1 cellular context compared by ENCODE assay signal in genomic region chr6:33454009-33454946, GRCh38.
TF ChIP-seq lines count a peak whose summit lies in the region.

Gene ZBTB9 (plus strand): TSS chr6:33454576. CDS start chr6:33455101, 525 bp downstream.

TF ChIP-seq in HepG2, 621 proteins besides CTCF, POLR2A, EP300 and RAD21 (continued from another document and continues in another):
- no peak for TF ChIP-seq ZBTB49 (CRISPR knock-in tag; IDR thresholded peaks at IDR 0.05; ENCODE audit: borderline replicate concordance)
- TF ChIP-seq PBX3 (CRISPR knock-in tag; IDR thresholded peaks at IDR 0.05; ENCODE audit: borderline replicate concordance) = no peak; the same call in 1 of the 2 replicates
- peak; percentile 35 for TF ChIP-seq ZNF143 (CRISPR knock-in tag; IDR thresholded peaks at IDR 0.05)
- no peak for TF ChIP-seq ZNF597 (CRISPR knock-in tag; IDR thresholded peaks at IDR 0.05)
- peak; percentile 4 for TF ChIP-seq AHDC1 (CRISPR knock-in tag; IDR thresholded peaks at IDR 0.05; ENCODE audit: borderline replicate concordance)
- TF ChIP-seq SMC3 (IDR thresholded peaks at IDR 0.05; ENCODE audit: low read length) = no peak
- peak; percentile 86 for TF ChIP-seq ZNF331 (CRISPR knock-in tag; IDR thresholded peaks at IDR 0.05)
- TF ChIP-seq SP2 (CRISPR knock-in tag; IDR thresholded peaks at IDR 0.05) = peak; percentile 96
- TF ChIP-seq HOXA3 (CRISPR knock-in tag; IDR thresholded peaks at IDR 0.05) = peak; percentile 90
- no peak for TF ChIP-seq ZNF552 (CRISPR knock-in tag; IDR thresholded peaks at IDR 0.05; ENCODE audit: borderline replicate concordance)
- peak; percentile 56 for TF ChIP-seq PTBP1 (IDR thresholded peaks at IDR 0.05; ENCODE audit: low read depth, low read length, poor library complexity, severe bottlenecking)
- TF ChIP-seq IRX3 (CRISPR knock-in tag; IDR thresholded peaks at IDR 0.05; ENCODE audit: borderline replicate concordance, low read depth) = peak; percentile 79
- no peak; the same call in 1 of the 2 replicates for TF ChIP-seq ZNF879 (CRISPR knock-in tag; IDR thresholded peaks at IDR 0.05)
- no peak for TF ChIP-seq RCOR2 (CRISPR knock-in tag; IDR thresholded peaks at IDR 0.05)
- peak; percentile 28; the same call in 1 of the 2 replicates for TF ChIP-seq ZNF691 (CRISPR knock-in tag; IDR thresholded peaks at IDR 0.05; ENCODE audit: borderline replicate concordance, low read depth)
- peak; percentile 96 for TF ChIP-seq DRAP1 (CRISPR knock-in tag; IDR thresholded peaks at IDR 0.05)
- TF ChIP-seq FOXM1 (CRISPR knock-in tag; IDR thresholded peaks at IDR 0.05) = no peak
- no peak; the same call in none of the 2 replicates for TF ChIP-seq ZFP90 (CRISPR knock-in tag; IDR thresholded peaks at IDR 0.05; ENCODE audit: borderline replicate concordance)
- no peak; the same call in 1 of the 2 replicates for TF ChIP-seq SIX1 (CRISPR knock-in tag; IDR thresholded peaks at IDR 0.05; ENCODE audit: borderline replicate concordance)
- no peak for TF ChIP-seq CENPX (CRISPR knock-in tag; IDR thresholded peaks at IDR 0.05)
- peak; percentile 93 for TF ChIP-seq MEF2D (CRISPR knock-in tag; IDR thresholded peaks at IDR 0.05)
- peak; percentile 91 for TF ChIP-seq ZBTB20 (CRISPR knock-in tag; IDR thresholded peaks at IDR 0.05; ENCODE audit: borderline replicate concordance, low read depth)
- no peak; the same call in 1 of the 2 replicates for TF ChIP-seq REL (CRISPR knock-in tag; conservative IDR thresholded peaks at IDR 0.05)
- peak; percentile 97 for TF ChIP-seq ZGPAT (CRISPR knock-in tag; IDR thresholded peaks at IDR 0.05)
- 0 out of 2 replicates have a peak, but pooled peaks have one; percentile 12 for TF ChIP-seq TEAD2 (CRISPR knock-in tag; IDR thresholded peaks at IDR 0.05)
- TF ChIP-seq ZNF256 (CRISPR knock-in tag; conservative IDR thresholded peaks at IDR 0.05) = no peak
- 0 out of 2 replicates have a peak, but pooled peaks have one; percentile 62 for TF ChIP-seq THYN1 (CRISPR knock-in tag; IDR thresholded peaks at IDR 0.05; ENCODE audit: borderline replicate concordance, low read depth)
- TF ChIP-seq MAF1 (CRISPR knock-in tag; IDR thresholded peaks at IDR 0.05; ENCODE audit: borderline replicate concordance) = peak; percentile 28; the same call in 1 of the 2 replicates
- TF ChIP-seq DDIT3 (CRISPR knock-in tag; IDR thresholded peaks at IDR 0.05) = 0 out of 2 replicates have a peak, but pooled peaks have one; percentile 48
- TF ChIP-seq ARNTL (CRISPR knock-in tag; IDR thresholded peaks at IDR 0.05) = peak; percentile 73
- TF ChIP-seq ZNF350 (CRISPR knock-in tag; IDR thresholded peaks at IDR 0.05; ENCODE audit: borderline replicate concordance, low read depth) = peak; percentile 96
- TF ChIP-seq ATF3 (CRISPR knock-in tag; IDR thresholded peaks at IDR 0.05) = peak; percentile 36
- TF ChIP-seq ZNF646 (CRISPR knock-in tag; IDR thresholded peaks at IDR 0.05) = no peak
